1 cellular context compared by ENCODE assay signal in the genomic region with DNA sequence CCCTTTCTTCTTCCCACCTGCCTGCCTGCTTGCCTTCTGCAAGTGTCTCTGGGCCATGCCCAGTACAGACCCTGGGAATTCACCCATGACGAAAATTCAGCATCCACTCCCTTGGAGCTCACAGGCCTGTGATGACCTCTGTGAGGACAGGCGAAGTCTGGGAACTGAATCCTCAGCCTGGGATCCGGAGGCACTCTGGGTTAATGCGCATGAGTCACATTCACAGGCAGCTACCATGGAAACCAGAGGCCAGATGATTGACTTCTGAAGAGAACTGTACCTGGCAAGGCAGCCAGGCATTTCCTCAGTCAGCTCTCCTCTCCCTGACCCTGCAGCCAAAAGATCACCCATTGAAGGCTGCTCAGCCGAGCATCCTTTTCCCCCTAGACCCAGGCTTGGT.
A peak's percentile ranks its signal among the peaks of the same experiment; 100 is the strongest.
TF ChIP-seq lines count a peak whose summit lies in the region.

No MANE protein-coding gene starts in this region.

TF ChIP-seq in SK-N-SH, 30 proteins besides CTCF, POLR2A, EP300 and RAD21 (continued from another document):
- TF ChIP-seq FOXJ3 (CRISPR knock-in tag; IDR thresholded peaks at IDR 0.05) (no peak), FOSL2 (IDR thresholded peaks at IDR 0.05; ENCODE audit: borderline replicate concordance, low read depth) (peak; percentile 55; the same call in 1 of the 2 replicates), TCF12 (IDR thresholded peaks at IDR 0.05) (no peak; the same call in 1 of the 2 replicates), NRF1 (IDR thresholded peaks at IDR 0.05; ENCODE audit: low read depth, low read length) (peak; percentile 30), TEAD4 (IDR thresholded peaks at IDR 0.05; ENCODE audit: borderline replicate concordance, insufficient read depth) (no peak), JUND (IDR thresholded peaks at IDR 0.05) (peak; percentile 11; the same call in 1 of the 2 replicates), ELF1 (IDR thresholded peaks at IDR 0.05) (no peak), SMC3 (IDR thresholded peaks at IDR 0.05; ENCODE audit: low read depth, low read length) (no peak)
- TF ChIP-seq, protein P1, sequence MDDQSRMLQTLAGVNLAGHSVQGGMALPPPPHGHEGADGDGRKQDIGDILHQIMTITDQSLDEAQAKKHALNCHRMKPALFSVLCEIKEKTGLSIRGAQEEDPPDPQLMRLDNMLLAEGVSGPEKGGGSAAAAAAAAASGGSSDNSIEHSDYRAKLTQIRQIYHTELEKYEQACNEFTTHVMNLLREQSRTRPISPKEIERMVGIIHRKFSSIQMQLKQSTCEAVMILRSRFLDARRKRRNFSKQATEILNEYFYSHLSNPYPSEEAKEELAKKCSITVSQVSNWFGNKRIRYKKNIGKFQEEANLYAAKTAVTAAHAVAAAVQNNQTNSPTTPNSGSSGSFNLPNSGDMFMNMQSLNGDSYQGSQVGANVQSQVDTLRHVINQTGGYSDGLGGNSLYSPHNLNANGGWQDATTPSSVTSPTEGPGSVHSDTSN (IDR thresholded peaks at IDR 0.05), result peak; percentile 79
- TF ChIP-seq, protein P2, sequence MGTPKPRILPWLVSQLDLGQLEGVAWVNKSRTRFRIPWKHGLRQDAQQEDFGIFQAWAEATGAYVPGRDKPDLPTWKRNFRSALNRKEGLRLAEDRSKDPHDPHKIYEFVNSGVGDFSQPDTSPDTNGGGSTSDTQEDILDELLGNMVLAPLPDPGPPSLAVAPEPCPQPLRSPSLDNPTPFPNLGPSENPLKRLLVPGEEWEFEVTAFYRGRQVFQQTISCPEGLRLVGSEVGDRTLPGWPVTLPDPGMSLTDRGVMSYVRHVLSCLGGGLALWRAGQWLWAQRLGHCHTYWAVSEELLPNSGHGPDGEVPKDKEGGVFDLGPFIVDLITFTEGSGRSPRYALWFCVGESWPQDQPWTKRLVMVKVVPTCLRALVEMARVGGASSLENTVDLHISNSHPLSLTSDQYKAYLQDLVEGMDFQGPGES (IDR thresholded peaks at IDR 0.05; ENCODE audit: low read depth, low read length), result no peak
- TF ChIP-seq, protein P3, sequence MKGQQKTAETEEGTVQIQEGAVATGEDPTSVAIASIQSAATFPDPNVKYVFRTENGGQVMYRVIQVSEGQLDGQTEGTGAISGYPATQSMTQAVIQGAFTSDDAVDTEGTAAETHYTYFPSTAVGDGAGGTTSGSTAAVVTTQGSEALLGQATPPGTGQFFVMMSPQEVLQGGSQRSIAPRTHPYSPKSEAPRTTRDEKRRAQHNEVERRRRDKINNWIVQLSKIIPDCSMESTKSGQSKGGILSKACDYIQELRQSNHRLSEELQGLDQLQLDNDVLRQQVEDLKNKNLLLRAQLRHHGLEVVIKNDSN (IDR thresholded peaks at IDR 0.05; ENCODE audit: borderline replicate concordance, low read depth), result no peak
- TF ChIP-seq, protein P4, sequence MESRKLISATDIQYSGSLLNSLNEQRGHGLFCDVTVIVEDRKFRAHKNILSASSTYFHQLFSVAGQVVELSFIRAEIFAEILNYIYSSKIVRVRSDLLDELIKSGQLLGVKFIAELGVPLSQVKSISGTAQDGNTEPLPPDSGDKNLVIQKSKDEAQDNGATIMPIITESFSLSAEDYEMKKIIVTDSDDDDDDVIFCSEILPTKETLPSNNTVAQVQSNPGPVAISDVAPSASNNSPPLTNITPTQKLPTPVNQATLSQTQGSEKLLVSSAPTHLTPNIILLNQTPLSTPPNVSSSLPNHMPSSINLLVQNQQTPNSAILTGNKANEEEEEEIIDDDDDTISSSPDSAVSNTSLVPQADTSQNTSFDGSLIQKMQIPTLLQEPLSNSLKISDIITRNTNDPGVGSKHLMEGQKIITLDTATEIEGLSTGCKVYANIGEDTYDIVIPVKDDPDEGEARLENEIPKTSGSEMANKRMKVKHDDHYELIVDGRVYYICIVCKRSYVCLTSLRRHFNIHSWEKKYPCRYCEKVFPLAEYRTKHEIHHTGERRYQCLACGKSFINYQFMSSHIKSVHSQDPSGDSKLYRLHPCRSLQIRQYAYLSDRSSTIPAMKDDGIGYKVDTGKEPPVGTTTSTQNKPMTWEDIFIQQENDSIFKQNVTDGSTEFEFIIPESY (IDR thresholded peaks at IDR 0.05; ENCODE audit: borderline replicate concordance, low read depth), result no peak
TF ChIP-seq in SK-N-SH: peak in this region for 4.
